In genomic region chr15:63048115-63048985, GRCh38 we compare ENCODE assay signal across 1 cellular context.
A peak's percentile ranks its signal among the peaks of the same experiment; 100 is the strongest.
TF ChIP-seq lines count a peak whose summit lies in the region.

No MANE protein-coding gene starts in this region.

TF ChIP-seq in HepG2, 621 proteins besides CTCF, POLR2A, EP300 and RAD21 (continued from another document):
- TF ChIP-seq, protein P1, sequence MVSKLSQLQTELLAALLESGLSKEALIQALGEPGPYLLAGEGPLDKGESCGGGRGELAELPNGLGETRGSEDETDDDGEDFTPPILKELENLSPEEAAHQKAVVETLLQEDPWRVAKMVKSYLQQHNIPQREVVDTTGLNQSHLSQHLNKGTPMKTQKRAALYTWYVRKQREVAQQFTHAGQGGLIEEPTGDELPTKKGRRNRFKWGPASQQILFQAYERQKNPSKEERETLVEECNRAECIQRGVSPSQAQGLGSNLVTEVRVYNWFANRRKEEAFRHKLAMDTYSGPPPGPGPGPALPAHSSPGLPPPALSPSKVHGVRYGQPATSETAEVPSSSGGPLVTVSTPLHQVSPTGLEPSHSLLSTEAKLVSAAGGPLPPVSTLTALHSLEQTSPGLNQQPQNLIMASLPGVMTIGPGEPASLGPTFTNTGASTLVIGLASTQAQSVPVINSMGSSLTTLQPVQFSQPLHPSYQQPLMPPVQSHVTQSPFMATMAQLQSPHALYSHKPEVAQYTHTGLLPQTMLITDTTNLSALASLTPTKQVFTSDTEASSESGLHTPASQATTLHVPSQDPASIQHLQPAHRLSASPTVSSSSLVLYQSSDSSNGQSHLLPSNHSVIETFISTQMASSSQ (IDR thresholded peaks at IDR 0.05; ENCODE audit: low read depth): no peak
- TF ChIP-seq, protein P1 (CRISPR knock-in tag; IDR thresholded peaks at IDR 0.05; ENCODE audit: borderline replicate concordance): peak; percentile 88; the same call in 1 of the 2 replicates
- TF ChIP-seq ZNF577 (CRISPR knock-in tag; IDR thresholded peaks at IDR 0.05; ENCODE audit: borderline replicate concordance, low read depth) (no peak), ZNF841 (CRISPR knock-in tag; IDR thresholded peaks at IDR 0.05; ENCODE audit: borderline replicate concordance) (peak; percentile 50; the same call in 1 of the 2 replicates), XRCC5 (optimal IDR thresholded peaks at IDR 0.05; ENCODE audit: low read length) (peak; percentile 82), ZIK1 (CRISPR knock-in tag; IDR thresholded peaks at IDR 0.05; ENCODE audit: borderline replicate concordance, low read depth) (no peak; the same call in none of the 2 replicates), KLF16 (CRISPR knock-in tag; IDR thresholded peaks at IDR 0.05) (peak in 1 of 2 experiments; percentile 22; a peak in 1 of 4 replicates), ETV6 (CRISPR knock-in tag; conservative IDR thresholded peaks at IDR 0.05) (peak; percentile 76), ZNF230 (CRISPR knock-in tag; IDR thresholded peaks at IDR 0.05) (peak; percentile 64), U2AF2 (IDR thresholded peaks at IDR 0.05; ENCODE audit: low read depth, low read length) (no peak), CENPT (CRISPR knock-in tag; IDR thresholded peaks at IDR 0.05; ENCODE audit: low read depth) (peak; percentile 69; the same call in 1 of the 2 replicates), NCOA5 (CRISPR knock-in tag; IDR thresholded peaks at IDR 0.05) (no peak), ZNF138 (CRISPR knock-in tag; IDR thresholded peaks at IDR 0.05; ENCODE audit: low read depth) (no peak), ZNF20 (CRISPR knock-in tag; IDR thresholded peaks at IDR 0.05) (no peak), CBX1 (IDR thresholded peaks at IDR 0.05; ENCODE audit: low read depth) (no peak), NR2C2 (CRISPR knock-in tag; IDR thresholded peaks at IDR 0.05; ENCODE audit: borderline replicate concordance) (peak; percentile 69), BORCS8-MEF2B (CRISPR knock-in tag; IDR thresholded peaks at IDR 0.05) (peak; percentile 55; the same call in 1 of the 2 replicates), ZNF234 (CRISPR knock-in tag; conservative IDR thresholded peaks at IDR 0.05) (peak; percentile 66), HNRNPH1 (optimal IDR thresholded peaks at IDR 0.05; ENCODE audit: low read depth, low read length) (no peak), ZMYM3 (CRISPR knock-in tag; IDR thresholded peaks at IDR 0.05) (no peak), KLF12 (CRISPR knock-in tag; IDR thresholded peaks at IDR 0.05; ENCODE audit: borderline replicate concordance) (no peak), ASH2L (IDR thresholded peaks at IDR 0.05; ENCODE audit: insufficient read length, low read depth, low read length) (peak; percentile 32), ZNF564 (CRISPR knock-in tag; IDR thresholded peaks at IDR 0.05) (peak; percentile 99), GPN1 (CRISPR knock-in tag; IDR thresholded peaks at IDR 0.05; ENCODE audit: borderline replicate concordance) (no peak), TGIF2 (CRISPR knock-in tag; IDR thresholded peaks at IDR 0.05) (0 out of 2 replicates have a peak, but pooled peaks have one; percentile 14), ZSCAN21 (CRISPR knock-in tag; IDR thresholded peaks at IDR 0.05; ENCODE audit: borderline replicate concordance) (peak; percentile 94), NCOR1 (IDR thresholded peaks at IDR 0.05; ENCODE audit: borderline replicate concordance, low read length) (peak; percentile 54; the same call in 1 of the 2 replicates)
- TF ChIP-seq, protein P2, sequence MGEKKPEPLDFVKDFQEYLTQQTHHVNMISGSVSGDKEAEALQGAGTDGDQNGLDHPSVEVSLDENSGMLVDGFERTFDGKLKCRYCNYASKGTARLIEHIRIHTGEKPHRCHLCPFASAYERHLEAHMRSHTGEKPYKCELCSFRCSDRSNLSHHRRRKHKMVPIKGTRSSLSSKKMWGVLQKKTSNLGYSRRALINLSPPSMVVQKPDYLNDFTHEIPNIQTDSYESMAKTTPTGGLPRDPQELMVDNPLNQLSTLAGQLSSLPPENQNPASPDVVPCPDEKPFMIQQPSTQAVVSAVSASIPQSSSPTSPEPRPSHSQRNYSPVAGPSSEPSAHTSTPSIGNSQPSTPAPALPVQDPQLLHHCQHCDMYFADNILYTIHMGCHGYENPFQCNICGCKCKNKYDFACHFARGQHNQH (CRISPR knock-in tag; IDR thresholded peaks at IDR 0.05): peak; percentile 87
- TF ChIP-seq, protein P3, sequence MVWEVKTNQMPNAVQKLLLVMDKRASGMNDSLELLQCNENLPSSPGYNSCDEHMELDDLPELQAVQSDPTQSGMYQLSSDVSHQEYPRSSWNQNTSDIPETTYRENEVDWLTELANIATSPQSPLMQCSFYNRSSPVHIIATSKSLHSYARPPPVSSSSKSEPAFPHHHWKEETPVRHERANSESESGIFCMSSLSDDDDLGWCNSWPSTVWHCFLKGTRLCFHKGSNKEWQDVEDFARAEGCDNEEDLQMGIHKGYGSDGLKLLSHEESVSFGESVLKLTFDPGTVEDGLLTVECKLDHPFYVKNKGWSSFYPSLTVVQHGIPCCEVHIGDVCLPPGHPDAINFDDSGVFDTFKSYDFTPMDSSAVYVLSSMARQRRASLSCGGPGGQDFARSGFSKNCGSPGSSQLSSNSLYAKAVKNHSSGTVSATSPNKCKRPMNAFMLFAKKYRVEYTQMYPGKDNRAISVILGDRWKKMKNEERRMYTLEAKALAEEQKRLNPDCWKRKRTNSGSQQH (CRISPR knock-in tag; IDR thresholded peaks at IDR 0.05; ENCODE audit: low read depth): no peak
- TF ChIP-seq, protein P4, sequence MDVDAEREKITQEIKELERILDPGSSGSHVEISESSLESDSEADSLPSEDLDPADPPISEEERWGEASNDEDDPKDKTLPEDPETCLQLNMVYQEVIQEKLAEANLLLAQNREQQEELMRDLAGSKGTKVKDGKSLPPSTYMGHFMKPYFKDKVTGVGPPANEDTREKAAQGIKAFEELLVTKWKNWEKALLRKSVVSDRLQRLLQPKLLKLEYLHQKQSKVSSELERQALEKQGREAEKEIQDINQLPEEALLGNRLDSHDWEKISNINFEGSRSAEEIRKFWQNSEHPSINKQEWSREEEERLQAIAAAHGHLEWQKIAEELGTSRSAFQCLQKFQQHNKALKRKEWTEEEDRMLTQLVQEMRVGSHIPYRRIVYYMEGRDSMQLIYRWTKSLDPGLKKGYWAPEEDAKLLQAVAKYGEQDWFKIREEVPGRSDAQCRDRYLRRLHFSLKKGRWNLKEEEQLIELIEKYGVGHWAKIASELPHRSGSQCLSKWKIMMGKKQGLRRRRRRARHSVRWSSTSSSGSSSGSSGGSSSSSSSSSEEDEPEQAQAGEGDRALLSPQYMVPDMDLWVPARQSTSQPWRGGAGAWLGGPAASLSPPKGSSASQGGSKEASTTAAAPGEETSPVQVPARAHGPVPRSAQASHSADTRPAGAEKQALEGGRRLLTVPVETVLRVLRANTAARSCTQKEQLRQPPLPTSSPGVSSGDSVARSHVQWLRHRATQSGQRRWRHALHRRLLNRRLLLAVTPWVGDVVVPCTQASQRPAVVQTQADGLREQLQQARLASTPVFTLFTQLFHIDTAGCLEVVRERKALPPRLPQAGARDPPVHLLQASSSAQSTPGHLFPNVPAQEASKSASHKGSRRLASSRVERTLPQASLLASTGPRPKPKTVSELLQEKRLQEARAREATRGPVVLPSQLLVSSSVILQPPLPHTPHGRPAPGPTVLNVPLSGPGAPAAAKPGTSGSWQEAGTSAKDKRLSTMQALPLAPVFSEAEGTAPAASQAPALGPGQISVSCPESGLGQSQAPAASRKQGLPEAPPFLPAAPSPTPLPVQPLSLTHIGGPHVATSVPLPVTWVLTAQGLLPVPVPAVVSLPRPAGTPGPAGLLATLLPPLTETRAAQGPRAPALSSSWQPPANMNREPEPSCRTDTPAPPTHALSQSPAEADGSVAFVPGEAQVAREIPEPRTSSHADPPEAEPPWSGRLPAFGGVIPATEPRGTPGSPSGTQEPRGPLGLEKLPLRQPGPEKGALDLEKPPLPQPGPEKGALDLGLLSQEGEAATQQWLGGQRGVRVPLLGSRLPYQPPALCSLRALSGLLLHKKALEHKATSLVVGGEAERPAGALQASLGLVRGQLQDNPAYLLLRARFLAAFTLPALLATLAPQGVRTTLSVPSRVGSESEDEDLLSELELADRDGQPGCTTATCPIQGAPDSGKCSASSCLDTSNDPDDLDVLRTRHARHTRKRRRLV (CRISPR knock-in tag; IDR thresholded peaks at IDR 0.05): no peak
- TF ChIP-seq, protein P5, sequence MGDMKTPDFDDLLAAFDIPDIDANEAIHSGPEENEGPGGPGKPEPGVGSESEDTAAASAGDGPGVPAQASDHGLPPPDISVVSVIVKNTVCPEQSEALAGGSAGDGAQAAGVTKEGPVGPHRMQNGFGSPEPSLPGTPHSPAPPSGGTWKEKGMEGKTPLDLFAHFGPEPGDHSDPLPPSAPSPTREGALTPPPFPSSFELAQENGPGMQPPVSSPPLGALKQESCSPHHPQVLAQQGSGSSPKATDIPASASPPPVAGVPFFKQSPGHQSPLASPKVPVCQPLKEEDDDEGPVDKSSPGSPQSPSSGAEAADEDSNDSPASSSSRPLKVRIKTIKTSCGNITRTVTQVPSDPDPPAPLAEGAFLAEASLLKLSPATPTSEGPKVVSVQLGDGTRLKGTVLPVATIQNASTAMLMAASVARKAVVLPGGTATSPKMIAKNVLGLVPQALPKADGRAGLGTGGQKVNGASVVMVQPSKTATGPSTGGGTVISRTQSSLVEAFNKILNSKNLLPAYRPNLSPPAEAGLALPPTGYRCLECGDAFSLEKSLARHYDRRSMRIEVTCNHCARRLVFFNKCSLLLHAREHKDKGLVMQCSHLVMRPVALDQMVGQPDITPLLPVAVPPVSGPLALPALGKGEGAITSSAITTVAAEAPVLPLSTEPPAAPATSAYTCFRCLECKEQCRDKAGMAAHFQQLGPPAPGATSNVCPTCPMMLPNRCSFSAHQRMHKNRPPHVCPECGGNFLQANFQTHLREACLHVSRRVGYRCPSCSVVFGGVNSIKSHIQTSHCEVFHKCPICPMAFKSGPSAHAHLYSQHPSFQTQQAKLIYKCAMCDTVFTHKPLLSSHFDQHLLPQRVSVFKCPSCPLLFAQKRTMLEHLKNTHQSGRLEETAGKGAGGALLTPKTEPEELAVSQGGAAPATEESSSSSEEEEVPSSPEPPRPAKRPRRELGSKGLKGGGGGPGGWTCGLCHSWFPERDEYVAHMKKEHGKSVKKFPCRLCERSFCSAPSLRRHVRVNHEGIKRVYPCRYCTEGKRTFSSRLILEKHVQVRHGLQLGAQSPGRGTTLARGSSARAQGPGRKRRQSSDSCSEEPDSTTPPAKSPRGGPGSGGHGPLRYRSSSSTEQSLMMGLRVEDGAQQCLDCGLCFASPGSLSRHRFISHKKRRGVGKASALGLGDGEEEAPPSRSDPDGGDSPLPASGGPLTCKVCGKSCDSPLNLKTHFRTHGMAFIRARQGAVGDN (CRISPR knock-in tag; IDR thresholded peaks at IDR 0.05): peak; percentile 91
TF ChIP-seq in HepG2: peak in this region for 302.
